Comparison of ENCODE assay signal across 32 cellular contexts in genomic region chr11:120123946-120124345, GRCh38. TPM values are rescaled to one million over a fixed set of nuclear protein-coding genes. Genes with fewer than 3 reads are reported as not detected.
A peak's percentile ranks its signal among the peaks of the same experiment; 100 is the strongest.
DNase-seq lines count a peak whose midpoint lies in the region; ATAC-seq, FAIRE-seq and TF ChIP-seq lines count a peak whose summit lies in the region.
"Had no signal": no experiment of that assay in that cellular context is flagged by ENCODE, and none has a peak within 500 bp of the region (broad histone marks: within the 10 kb centered on the region; RNA-seq: fewer than 3 reads in every experiment).

No MANE protein-coding gene starts in this region.

- POLR2A ChIA-PET in A549 (lab: Yijun Ruan, JAX), result no interaction called here
- POLR2A ChIA-PET in PC-9 (lab: Charles Lee; ENCODE audit: unreplicated experiment), result no interaction called here

- CTCF ChIA-PET in A549 (lab: Yijun Ruan, JAX) (interaction anchor here (1.4 kb wide), 1 partner anchor 15 kb away, joined by 5 read pairs; no protein-coding TSS in a partner anchor), PC-9 (lab: Charles Lee) (no interaction called here)

- H3K9ac ChIP-seq in neuronal stem cell (ENCODE audit: low read depth, low read length, poor library complexity), result no peak overlapping the region

- peak overlapping the region; percentile 17 for H2AK5ac ChIP-seq in neuronal stem cell (ENCODE audit: low read depth, low read length)

- FAIRE-seq in A549 (lab: Jason Lieb, UNC), result no peak
- FAIRE-seq: A204.1, astrocyte, G401.6, kidney had no signal

- H3K36me3 ChIP-seq in PC-9 (ENCODE audit: low read depth) (0 out of 2 replicates have a peak, but pooled peaks cover 16% of the 10 kb centered on the region), neuronal stem cell (replicated peaks in 1 of 2; ENCODE audit: control insufficient read depth in 2 of 2, insufficient read depth in 2 of 2, low read length in 2 of 2) (no peaks in the 10 kb centered on the region), spleen (no peaks in the 10 kb centered on the region)
- H3K36me3 ChIP-seq: right lobe of liver, SJSA1, upper lobe of right lung had no signal

- H3K23ac ChIP-seq in neuronal stem cell (ENCODE audit: low read depth, low read length, poor library complexity), result peak overlapping the region; percentile 50

- peak overlapping the region in 1 of 2 experiments; percentile 35; a peak in 1 of 6 replicates for H3K27ac ChIP-seq in A549
- H3K27ac ChIP-seq in PC-9, result peak overlapping the region; percentile 98
- no peak overlapping the region for H3K27ac ChIP-seq in neuronal stem cell (replicated peaks; ENCODE audit: low read length)
- no peak overlapping the region for H3K27ac ChIP-seq in spleen
- H3K27ac ChIP-seq: coronary artery, right lobe of liver, SJSA1, upper lobe of right lung had no signal

- no peak for TF ChIP-seq RAD21 in A549 (conservative IDR thresholded peaks at IDR 0.05 in 1 of 2, IDR thresholded peaks at IDR 0.05 in 1 of 2)

- H3K4me3 ChIP-seq in A549, result no peak overlapping the region
- no peak overlapping the region for H3K4me3 ChIP-seq in PC-9
- no peak overlapping the region for H3K4me3 ChIP-seq in epithelial cell of esophagus (ENCODE audit: low read length)
- no peak overlapping the region for H3K4me3 ChIP-seq in neuronal stem cell (ENCODE audit: low read length in 2 of 2)
- no peak overlapping the region for H3K4me3 ChIP-seq in spleen
- H3K4me3 ChIP-seq: coronary artery, right lobe of liver, SJSA1, upper lobe of right lung had no signal

- H2BK120ac ChIP-seq in neuronal stem cell (ENCODE audit: low read depth, low read length), result no peak overlapping the region

- H3K4me1 ChIP-seq in A549 (peaks cover 49% of the 10 kb centered on the region), PC-9 (replicated peaks; ENCODE audit: insufficient read depth) (peaks cover 61% of the 10 kb centered on the region), neuronal stem cell (ENCODE audit: control insufficient read depth in 2 of 2, insufficient read depth in 1 of 2, low read depth in 1 of 2, low read length in 2 of 2) (peaks cover 3 to 4% of the 10 kb centered on the region in 2 donors), spleen (no peaks in the 10 kb centered on the region)
- H3K4me1 ChIP-seq: right lobe of liver, SJSA1, upper lobe of right lung had no signal

- peak overlapping the region; percentile 42 for H3K18ac ChIP-seq in neuronal stem cell (ENCODE audit: low read length)

- peaks cover 51% of the 10 kb centered on the region for H3F3A ChIP-seq in PC-9 (ENCODE audit: insufficient read depth, low read depth)

- H2BK5ac ChIP-seq in neuronal stem cell (ENCODE audit: low read length), result no peak overlapping the region

- no peak overlapping the region for H2BK15ac ChIP-seq in neuronal stem cell (ENCODE audit: low read length)

- intact Hi-C loops in PC-9 (cut with micrococcal nuclease; ENCODE audit: unreplicated experiment) (loop anchor here (2.0 to 10.0 kb wide), 6 partner anchors 45 to 759 kb away; partner anchors contain the start of gene OAF), spleen (cut with DNase I; ENCODE audit: low total_unique reads) (no loop called here)

- BruUV-seq in PC-9 (replicated peaks; lab: Mats Ljungman, UMichigan), result no TSS peak

- TF ChIP-seq CTCF in A549 (IDR thresholded peaks at IDR 0.05) (no peak), PC-9 (conservative IDR thresholded peaks at IDR 0.05) (no peak), epithelial cell of esophagus (IDR thresholded peaks at IDR 0.05; ENCODE audit: insufficient read depth, low read depth, low read length, missing control alignments) (no peak), spleen (IDR thresholded peaks at IDR 0.05 in 8 of 11, conservative IDR thresholded peaks at IDR 0.05 in 3 of 11) (no peak)

- H4K91ac ChIP-seq in neuronal stem cell (ENCODE audit: low read depth, low read length, poor library complexity), result peak overlapping the region; percentile 24

- H3K9me3 ChIP-seq in A549 (no peaks in the 10 kb centered on the region), PC-9 (ENCODE audit: insufficient read depth, low read depth) (no peaks in the 10 kb centered on the region; the same call in 1 of the 2 replicates), neuronal stem cell (replicated peaks in 1 of 2; ENCODE audit: control insufficient read depth in 2 of 2, insufficient read depth in 1 of 2, low read depth in 1 of 2, low read length in 2 of 2) (no peaks in the 10 kb centered on the region), spleen (no peaks in the 10 kb centered on the region)
- H3K9me3 ChIP-seq: right lobe of liver, SJSA1, upper lobe of right lung had no signal

- H2BK12ac ChIP-seq in neuronal stem cell (ENCODE audit: low read length), result no peak overlapping the region

- H2AFZ ChIP-seq in PC-9 (no peak overlapping the region), neuronal stem cell (ENCODE audit: low read length) (no peak overlapping the region)

- no peak overlapping the region for H4K8ac ChIP-seq in neuronal stem cell (ENCODE audit: low read depth, low read length)

- 52% methylated on average over 4 of the region's 13 CpGs for WGBS in A549 (ENCODE audit: missing lambda C conversion rate)
- WGBS in neuronal stem cell (ENCODE audit: extremely low coverage in 2 of 2, insufficient read length in 2 of 2, insufficient replicate concordance in 1 of 2), 2 donors, result no CpG with 5 or more reads among the region's 13 CpGs
- 75 to 94% (median 85%) methylated on average over 3 to 13 of the region's 13 CpGs for WGBS in spleen, 5 donors

- H3K9me2 ChIP-seq in PC-9 (ENCODE audit: insufficient read depth), result no peaks in the 10 kb centered on the region

- 0 out of 2 replicates have a peak, but pooled peaks cover 4% of the 10 kb centered on the region for H3K79me2 ChIP-seq in PC-9 (ENCODE audit: low read depth)

- peak overlapping the region; percentile 78 for H3K14ac ChIP-seq in neuronal stem cell (ENCODE audit: low read length)

- TF ChIP-seq EP300 in A549 (IDR thresholded peaks at IDR 0.05), result no peak

- ATAC-seq in A549, result no peak
- no peak for ATAC-seq in GM21576 (IDR thresholded peaks at IDR 0.05; ENCODE audit: unreplicated experiment)
- ATAC-seq in HG02642 (IDR thresholded peaks at IDR 0.05; ENCODE audit: poor library complexity, unreplicated experiment), result no peak
- ATAC-seq: right lobe of liver, T-cell, upper lobe of right lung had no signal

- no peaks in the 10 kb centered on the region for H3K79me1 ChIP-seq in neuronal stem cell (ENCODE audit: low read depth, low read length)

- 0 out of 3 replicates have a peak overlapping the region, but pooled peaks have one; percentile 2 for H3K4me2 ChIP-seq in A549
- peak overlapping the region; percentile 81 for H3K4me2 ChIP-seq in PC-9
- no peak overlapping the region for H3K4me2 ChIP-seq in neuronal stem cell (ENCODE audit: insufficient read depth, low read length, poor library complexity, severe bottlenecking)

- H4K20me1 ChIP-seq in PC-9 (ENCODE audit: insufficient read depth), result no peaks in the 10 kb centered on the region

- H3K4ac ChIP-seq in neuronal stem cell (ENCODE audit: low read length), result no peak overlapping the region

- H3K27me3 ChIP-seq in PC-9 (ENCODE audit: insufficient read depth, low read depth) (no peaks in the 10 kb centered on the region), neuronal stem cell (ENCODE audit: control insufficient read depth in 3 of 3, insufficient read depth in 3 of 3, low read depth in 1 of 3, low read length in 3 of 3) (peaks cover 0 to 14% (median 0%) of the 10 kb centered on the region in 3 experiments), spleen (replicated peaks in 1 of 7) (peaks cover 0 to 26% (median 0%) of the 10 kb centered on the region in 7 donors)
- H3K27me3 ChIP-seq: right lobe of liver, SJSA1, upper lobe of right lung had no signal

- TF ChIP-seq POLR2A in A549 (IDR thresholded peaks at IDR 0.05; ENCODE audit: low read length) (no peak), spleen (IDR thresholded peaks at IDR 0.05) (no peak)

- DNase-seq in A549 (ENCODE audit: low read depth in 1 of 2, low spot score in 1 of 2) (no peak), PC-9 (peak; percentile 91 to 96), epithelial cell of esophagus (ENCODE audit: low read depth) (peak; percentile 81), neuronal stem cell (ENCODE audit: low spot score) (no peak), spleen (no peak)
- DNase-seq in stimulated activated CD8-positive, alpha-beta memory T cell treated with anti-CD3 and anti-CD28 coated beads, Interleukin-4, amount 100 ng/mL, for 48 hours, result no peak
- DNase-seq: activated CD4-positive, alpha-beta T cell treated with anti-CD3 and anti-CD28 coated beads, Interleukin-2, amount 10 ng/mL, durations not matched to agents 24 days and 14 days; activated CD8-positive, alpha-beta memory T cell treated with anti-CD3 and anti-CD28 coated beads for 24 hours; activated effector memory CD4-positive, alpha-beta T cell treated with anti-CD3 and anti-CD28 coated beads, Interleukin-2, amount 50 U/mL, for 16 hours; activated naive CD8-positive, alpha-beta T cell treated with anti-CD3 and anti-CD28 coated beads, Interleukin-2, amount 10 ng/mL, durations not matched to agents 7 days and 5 days; activated T-cell treated with anti-CD3 and anti-CD28 coated beads, Interleukin-2, amount 50 U/mL, for 1 hour; caudate nucleus; CD4-positive, alpha-beta T cell; effector CD8-positive, alpha-beta T cell; HCEC 1CT; Kasumi-1; kidney; NCI-H1436 treated with DMSO at 0.1 percent for 48 hours; NCI-H2081 treated with DMSO at 0.1 percent for 48 hours; NCI-H226; right lobe of liver; stimulated activated CD4-positive, alpha-beta T cell treated with anti-CD3 and anti-CD28 coated beads, Interleukin-4, amount 100 ng/mL, for 24 hours; T-cell; upper lobe of right lung had no signal

TF ChIP-seq in A549, 52 proteins besides CTCF, POLR2A, EP300 and RAD21:
- TF ChIP-seq MAX (IDR thresholded peaks at IDR 0.05) (no peak), SREBF2 (IDR thresholded peaks at IDR 0.05) (no peak), MAFK (IDR thresholded peaks at IDR 0.05; ENCODE audit: partially characterized antibody) (no peak)

RNA-seq across cellular contexts. Expression of gene TRIM29, which starts 14.0 kb away (rescaled TPM):
- polyA plus RNA-seq in A549 (2011; rRNA removed), result 2.7 and 3.8 TPM in 2 replicates
- polyA plus RNA-seq in A549 (2012; cell fraction: cytosol; rRNA removed), result 2.3 and 2.6 TPM in 2 replicates
- polyA plus RNA-seq in A549 (2012; cell fraction: nucleus; rRNA removed), result 3.2 and 4.5 TPM in 2 replicates
- 2.5 to 3.6 TPM (median 3.1 TPM) in 3 replicates for polyA plus RNA-seq in A549 (2017; fragmentation: RNase III; extraction: RNeasy Plus Mini Kit Qiagen cat#74134 plus additional on column Dnase treatment)
- 2.3 and 3.9 TPM in 2 replicates for polyA minus RNA-seq in A549 (2011; rRNA and poly(A)+ RNA removed)
- total RNA-seq in PC-9 (2021), result 208 and 293 TPM in 2 replicates
- polyA plus RNA-seq in neuronal stem cell (2013, experiment 1 of 2), result 0.03 TPM
- not detected for polyA plus RNA-seq in neuronal stem cell (2013, experiment 2 of 2)
- total RNA-seq in spleen, result 1 to 10 TPM in 2 of 7 donors, under 1 TPM in 1, not detected in 4; 0.81 to 2.0 (median 1.2) TPM
- polyA plus RNA-seq in spleen, result under 1 TPM; 0.03 to 0.64 (median 0.20) TPM
- total RNA-seq: activated CD4-positive, alpha-beta T cell treated with anti-CD3 and anti-CD28 coated beads, Interleukin-2, amount 10 ng/mL, durations not matched to agents 24 days and 14 days; activated naive CD8-positive, alpha-beta T cell treated with anti-CD3 and anti-CD28 coated beads, Interleukin-2, amount 10 ng/mL, durations not matched to agents 7 days and 5 days; CD4-positive, alpha-beta T cell; epithelial cell of proximal tubule; SJSA1; T-cell had no signal

Comparison
In these comparisons a context has a peak if more than half of its experiments do, and no peak if none do; other contexts are left out.
1. DNase-seq: peak in PC-9 (2 of 2) and epithelial cell of esophagus (single experiment); none in A549 (0 of 2), neuronal stem cell (single experiment), stimulated activated CD8-positive, alpha-beta memory T cell treated with anti-CD3 and anti-CD28 coated beads, Interleukin-4, amount 100 ng/mL, for 48 hours (single experiment) and spleen (single experiment).
2. RNA of gene TRIM29, which starts 14.0 kb away (total RNA-seq): 208 to 293 TPM in PC-9; 0.81 to 2.0 TPM in spleen; every median in the first group is over 10 times any median in the second.